8 cellular contexts compared by ENCODE assay signal in genomic region chr9:137278061-137278912, GRCh38. TPM values are rescaled to one million over a fixed set of nuclear protein-coding genes. Genes with fewer than 3 reads are reported as not detected.
DNase-seq lines count a peak whose midpoint lies in the region; ATAC-seq and TF ChIP-seq lines count a peak whose summit lies in the region.

No MANE protein-coding gene starts in this region.

- H3K4me3 Mint-ChIP-seq in CD4-positive, alpha-beta memory T cell = peak overlapping the region; percentile 61 to 83 (median 80)

- peaks cover 11% of the 10 kb centered on the region for H3K4me1 ChIP-seq in CD4-positive, alpha-beta memory T cell (ENCODE audit: insufficient read depth, low read length)
- H3K4me1 ChIP-seq in HUES64 (ENCODE audit: insufficient read depth, low read length) (peaks cover 19% of the 10 kb centered on the region), body of pancreas (peaks cover 29% of the 10 kb centered on the region), thyroid gland (peaks cover 32 to 39% of the 10 kb centered on the region in 2 donors)

- WGBS in HUES64 = 10% methylated on average over 84 of the region's 84 CpGs
- 47 to 59% methylated on average over 32 to 41 of the region's 84 CpGs for WGBS in body of pancreas, 2 donors
- WGBS in thyroid gland, 2 donors = 14 to 34% methylated on average over 10 to 15 of the region's 84 CpGs

- DNase-seq in CD4-positive, alpha-beta memory T cell = no peak
- DNase-seq in body of pancreas (peak in 1 of 4 donors; percentile 33), left colon (peak; percentile 42 to 67), thyroid gland (no peak), mucosa of gallbladder (ENCODE audit: low spot score) (no peak), cerebellar nuclear complex (lab: John Stamatoyannopoulos, UW) (no peak)

- POLR2A ChIA-PET in CD4-positive, alpha-beta memory T cell (lab: Charles Lee; ENCODE audit: partially characterized antibody) = interaction anchor here (0.8 to 2.0 kb wide), 2 partner anchors 24 to 37 kb away, joined by 3 to 10 read pairs; partner anchors contain the start of gene TUBB4B

- H3K27me3 ChIP-seq in CD4-positive, alpha-beta memory T cell (ENCODE audit: insufficient read depth, low read length) = no peaks in the 10 kb centered on the region
- H3K27me3 ChIP-seq in HUES64 (ENCODE audit: insufficient read depth, low read length) = peaks cover 4% of the 10 kb centered on the region; the same call in 1 of the 2 replicates
- no peaks in the 10 kb centered on the region for H3K27me3 ChIP-seq in body of pancreas
- H3K27me3 ChIP-seq in thyroid gland = no peaks in the 10 kb centered on the region

- H3K27ac Mint-ChIP-seq in CD4-positive, alpha-beta memory T cell = peak overlapping the region in 2 of 7 donors; percentile 66 to 79

- H3K36me3 Mint-ChIP-seq in CD4-positive, alpha-beta memory T cell = peaks cover 2 to 8% of the 10 kb centered on the region in 2 donors

- H3K9me3 Mint-ChIP-seq in CD4-positive, alpha-beta memory T cell = no peaks in the 10 kb centered on the region

- no peaks in the 10 kb centered on the region for H3K36me3 ChIP-seq in CD4-positive, alpha-beta memory T cell (ENCODE audit: insufficient read depth, low read length)
- no peaks in the 10 kb centered on the region; the same call in 1 of the 2 replicates for H3K36me3 ChIP-seq in HUES64 (ENCODE audit: insufficient read depth, low read length)
- no peaks in the 10 kb centered on the region for H3K36me3 ChIP-seq in body of pancreas (replicated peaks in 1 of 2; ENCODE audit: insufficient read depth in 1 of 2, low read depth in 2 of 2)
- peaks cover under 1 to 1% of the 10 kb centered on the region in 2 donors for H3K36me3 ChIP-seq in thyroid gland

- TF ChIP-seq CTCF in body of pancreas (IDR thresholded peaks at IDR 0.05) (no peak), thyroid gland (IDR thresholded peaks at IDR 0.05) (no peak)

- intact Hi-C loops in CD4-positive, alpha-beta memory T cell (cut with micrococcal nuclease) = no loop called here
- intact Hi-C loops in body of pancreas (cut with DNase I) (no loop called here), left colon (cut with DNase I, micrococcal nuclease) (no loop called here), thyroid gland (cut with DNase I) (no loop called here)

- H3K4me3 ChIP-seq in CD4-positive, alpha-beta memory T cell (ENCODE audit: low read length in 2 of 2) = peak overlapping the region in 1 of 2 donors; percentile 47
- H3K4me3 ChIP-seq in HUES64 (ENCODE audit: low read length) (peak overlapping the region; percentile 60), body of pancreas (no peak overlapping the region), thyroid gland (replicated peaks in 1 of 3) (peak overlapping the region in 2 of 3 donors; percentile 12 to 40)

- H3K9ac ChIP-seq in HUES64 (ENCODE audit: low read depth, low read length) = peak overlapping the region; percentile 76

- ATAC-seq in body of pancreas (no peak), left colon (peak; percentile 37), GM21367 (IDR thresholded peaks at IDR 0.05; ENCODE audit: unreplicated experiment) (no peak)

- peaks cover 5 to 22% (median 10%) of the 10 kb centered on the region in 4 donors for H3K4me1 Mint-ChIP-seq in CD4-positive, alpha-beta memory T cell

- no peaks in the 10 kb centered on the region for H3K9me3 ChIP-seq in CD4-positive, alpha-beta memory T cell (ENCODE audit: control insufficient read depth in 1 of 2, low read length in 2 of 2)
- no peaks in the 10 kb centered on the region for H3K9me3 ChIP-seq in HUES64 (ENCODE audit: insufficient read depth, low read depth, low read length)
- no peaks in the 10 kb centered on the region for H3K9me3 ChIP-seq in body of pancreas
- H3K9me3 ChIP-seq in thyroid gland = no peaks in the 10 kb centered on the region

- no peak for TF ChIP-seq POLR2A in body of pancreas (IDR thresholded peaks at IDR 0.05)
- TF ChIP-seq POLR2A in thyroid gland (IDR thresholded peaks at IDR 0.05) = no peak

- CTCF ChIA-PET in CD4-positive, alpha-beta memory T cell (lab: Charles Lee; ENCODE audit: partially characterized antibody) = no interaction called here

- peaks cover 2 to 4% of the 10 kb centered on the region in 2 donors for H3K27me3 Mint-ChIP-seq in CD4-positive, alpha-beta memory T cell

- H3K27ac ChIP-seq in CD4-positive, alpha-beta memory T cell (ENCODE audit: low read depth, low read length) = peak overlapping the region; percentile 31
- peak overlapping the region; percentile 89 for H3K27ac ChIP-seq in HUES64 (ENCODE audit: low read depth, low read length)
- peak overlapping the region; percentile 74 to 92 (median 90) for H3K27ac ChIP-seq in body of pancreas
- peak overlapping the region; percentile 82 to 86 (median 86) for H3K27ac ChIP-seq in thyroid gland

RNA-seq across cellular contexts. Expression of gene TOR4A, which starts 0.8 kb away (rescaled TPM):
- total RNA-seq in CD4-positive, alpha-beta memory T cell = 1 to 10 TPM; 2.1 TPM
- polyA plus RNA-seq in CD4-positive, alpha-beta memory T cell = under 1 TPM; 0.46 to 0.78 TPM
- polyA plus RNA-seq in HUES64 (2013, experiment 1 of 2) = 7.3 TPM
- polyA plus RNA-seq in HUES64 (2013, experiment 2 of 2) = 8.5 TPM
- 10 to 100 TPM in 1 of 2 donors, 1 to 10 TPM in 1; 9.9 to 12.2 TPM for total RNA-seq in body of pancreas
- 10 to 100 TPM; 59.3 to 60.8 TPM for total RNA-seq in left colon
- 10 to 100 TPM; 10.8 to 14.7 (median 12.0) TPM for total RNA-seq in thyroid gland
- 61.6 TPM for total RNA-seq in mucosa of gallbladder

RNA-seq across cellular contexts. Expression of gene NELFB, which starts 23.2 kb away (rescaled TPM):
- total RNA-seq in CD4-positive, alpha-beta memory T cell = 10 to 100 TPM; 44.3 to 44.9 TPM
- 10 to 100 TPM; 28.3 to 28.7 TPM for polyA plus RNA-seq in CD4-positive, alpha-beta memory T cell
- 46.6 TPM for polyA plus RNA-seq in HUES64 (2013, experiment 1 of 2)
- 44.0 TPM for polyA plus RNA-seq in HUES64 (2013, experiment 2 of 2)
- total RNA-seq in body of pancreas = 10 to 100 TPM; 31.3 to 34.2 TPM
- 10 to 100 TPM; 61.6 to 70.3 TPM for total RNA-seq in left colon
- 10 to 100 TPM; 29.8 to 39.1 (median 32.4) TPM for total RNA-seq in thyroid gland
- 61.2 TPM for total RNA-seq in mucosa of gallbladder

RNA-seq across cellular contexts. Expression of gene NRARP, which starts 23.8 kb away (rescaled TPM):
- under 1 TPM; 0.25 to 0.29 TPM for total RNA-seq in CD4-positive, alpha-beta memory T cell
- not detected for polyA plus RNA-seq in CD4-positive, alpha-beta memory T cell
- 15.5 TPM for polyA plus RNA-seq in HUES64 (2013, experiment 1 of 2)
- 20.7 TPM for polyA plus RNA-seq in HUES64 (2013, experiment 2 of 2)
- total RNA-seq in body of pancreas = 10 to 100 TPM; 18.4 to 24.4 TPM
- 100 to 1,000 TPM; 163 to 181 TPM for total RNA-seq in left colon
- total RNA-seq in thyroid gland = 10 to 100 TPM in 1 of 4 donors, 1 to 10 TPM in 3; 1.8 to 10.2 (median 6.8) TPM
- 124 TPM for total RNA-seq in mucosa of gallbladder

RNA-seq across cellular contexts. Expression of gene STPG3, which starts 27.2 kb away (rescaled TPM):
- total RNA-seq in CD4-positive, alpha-beta memory T cell = not detected
- not detected for polyA plus RNA-seq in CD4-positive, alpha-beta memory T cell
- polyA plus RNA-seq in HUES64 (2013, experiment 1 of 2) = not detected
- polyA plus RNA-seq in HUES64 (2013, experiment 2 of 2) = not detected
- total RNA-seq in body of pancreas = not detected
- total RNA-seq in left colon = not detected
- total RNA-seq in thyroid gland = not detected
- not detected for total RNA-seq in mucosa of gallbladder

RNA-seq across cellular contexts. Expression of gene TUBB4B, which starts 37.2 kb away (rescaled TPM):
- total RNA-seq in CD4-positive, alpha-beta memory T cell = 100 to 1,000 TPM in 1 of 2 experiments, 10 to 100 TPM in 1; 99.8 to 103 TPM
- 10 to 100 TPM; 53.1 to 64.1 TPM for polyA plus RNA-seq in CD4-positive, alpha-beta memory T cell
- polyA plus RNA-seq in HUES64 (2013, experiment 1 of 2) = 261 TPM
- 276 TPM for polyA plus RNA-seq in HUES64 (2013, experiment 2 of 2)
- total RNA-seq in body of pancreas (100 to 1,000 TPM in 1 of 2 donors, 10 to 100 TPM in 1; 79.1 to 171 TPM), left colon (100 to 1,000 TPM; 353 to 486 TPM), thyroid gland (100 to 1,000 TPM; 181 to 757 (median 487) TPM), mucosa of gallbladder (296 TPM)

Comparison
In these comparisons a context has a peak if more than half of its experiments do, and no peak if none do; other contexts are left out.
1. DNase-seq: peak in left colon (2 of 2); none in CD4-positive, alpha-beta memory T cell (0 of 5), thyroid gland (0 of 2), mucosa of gallbladder (single experiment) and cerebellar nuclear complex (0 of 2).
2. H3K27ac ChIP-seq: peak in every context shown above with its lines; median percentile 90 in body of pancreas; 89 in HUES64; 86 in thyroid gland; 31 in CD4-positive, alpha-beta memory T cell.
3. H3K4me3 ChIP-seq: peak in HUES64 (single experiment) and thyroid gland (2 of 3); none in body of pancreas (0 of 2).